ENCODE assay signal across 18 cellular contexts in the genomic region with DNA sequence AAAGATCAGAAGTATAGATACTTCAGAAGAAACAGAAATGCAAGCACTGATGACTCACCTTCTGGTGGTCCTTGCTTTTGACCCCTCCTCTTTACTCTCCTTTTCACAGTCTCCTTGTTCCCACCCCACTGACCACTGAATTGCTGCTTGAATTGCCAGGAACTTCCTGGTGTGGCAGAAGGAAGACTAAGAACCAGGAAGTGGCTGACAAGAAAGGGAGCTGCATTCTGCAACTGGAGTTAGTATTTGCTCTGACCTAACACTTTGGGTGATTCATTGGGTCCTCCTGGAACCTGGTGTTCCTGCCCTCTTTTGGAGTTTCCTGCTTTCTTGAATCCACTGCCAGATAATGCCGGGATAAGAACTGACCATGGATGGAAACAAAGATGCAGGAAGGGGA. TPM values are rescaled to one million over a fixed set of nuclear protein-coding genes. Genes with fewer than 3 reads are reported as not detected.
A peak's percentile ranks its signal among the peaks of the same experiment; 100 is the strongest.
DNase-seq lines count a peak whose midpoint lies in the region; ATAC-seq, FAIRE-seq and TF ChIP-seq lines count a peak whose summit lies in the region.
"Had no signal": no experiment of that assay in that cellular context is flagged by ENCODE, and none has a peak within 500 bp of the region (broad histone marks: within the 10 kb centered on the region; RNA-seq: fewer than 3 reads in every experiment).

No MANE protein-coding gene starts in this region.

- intact Hi-C loops in Calu3 (cut with micrococcal nuclease; ENCODE audit: unreplicated experiment) (no loop called here), mucosa of descending colon (cut with DNase I, micrococcal nuclease) (no loop called here)

- CTCF ChIA-PET in Calu3 (lab: Charles Lee): interaction anchor here (0.7 to 1.1 kb wide), 3 partner anchors 20 to 127 kb away, joined by 3 to 5 read pairs (median 4); no protein-coding TSS in a partner anchor

- no peaks in the 10 kb centered on the region for H3K27me3 ChIP-seq in bronchial epithelial cell (ENCODE audit: control insufficient read depth, insufficient read depth, low read length)
- H3K27me3 ChIP-seq: suprapubic skin had no signal

- H3K4me1 Mint-ChIP-seq in Calu3 (ENCODE audit: low read depth, unreplicated experiment): peaks cover 9% of the 10 kb centered on the region
- H3K4me1 Mint-ChIP-seq: activated B cell treated with CpG ODN at 0.5 μM for 24 hours had no signal

- no peak overlapping the region for H3K4me3 Mint-ChIP-seq in Calu3 (ENCODE audit: low read depth, unreplicated experiment)
- H3K4me3 Mint-ChIP-seq: activated B cell treated with CpG ODN at 0.5 μM for 24 hours; activated naive CD4-positive, alpha-beta T cell treated with anti-CD3 and anti-CD28 coated beads for 36 hours had no signal

- ATAC-seq in mucosa of descending colon (peak; percentile 96), HG02571 (IDR thresholded peaks at IDR 0.05; ENCODE audit: unreplicated experiment) (no peak), GM19455 (IDR thresholded peaks at IDR 0.05; ENCODE audit: unreplicated experiment) (no peak), HG02588 (IDR thresholded peaks at IDR 0.05; ENCODE audit: unreplicated experiment) (no peak)

- H3K4me3 ChIP-seq in bronchial epithelial cell (ENCODE audit: low read depth, low read length) (no peak overlapping the region), mucosa of descending colon (no peak overlapping the region)
- H3K4me3 ChIP-seq: suprapubic skin had no signal

- no peak for FAIRE-seq in bronchial epithelial cell (lab: Jason Lieb, UNC)
- FAIRE-seq: islet of Langerhans had no signal

- no peaks in the 10 kb centered on the region for H3K36me3 Mint-ChIP-seq in Calu3 (ENCODE audit: insufficient read depth, unreplicated experiment)

- peaks cover 14% of the 10 kb centered on the region for H3K9me3 ChIP-seq in mucosa of descending colon
- H3K9me3 ChIP-seq: suprapubic skin had no signal

- peaks cover 24% of the 10 kb centered on the region for H3K27me3 Mint-ChIP-seq in Calu3 (ENCODE audit: unreplicated experiment)
- H3K27me3 Mint-ChIP-seq: activated B cell treated with CpG ODN at 0.5 μM for 24 hours had no signal

- H3K9me3 Mint-ChIP-seq in Calu3 (ENCODE audit: low read depth, unreplicated experiment): peaks cover 11% of the 10 kb centered on the region

- H3K27ac Mint-ChIP-seq in Calu3 (ENCODE audit: unreplicated experiment): peak overlapping the region; percentile 65
- H3K27ac Mint-ChIP-seq: activated B cell treated with CpG ODN at 0.5 μM for 24 hours; activated naive CD4-positive, alpha-beta T cell treated with anti-CD3 and anti-CD28 coated beads for 36 hours had no signal

- H3K4me1 ChIP-seq in mucosa of descending colon (ENCODE audit: low read depth): no peaks in the 10 kb centered on the region
- H3K4me1 ChIP-seq: parathyroid adenoma, suprapubic skin had no signal

- DNase-seq in Calu3 (peak; percentile 48), HT1080 (ENCODE audit: low read depth) (peak; percentile 73), bronchial epithelial cell (ENCODE audit: low read depth) (peak; percentile 80), mucosa of descending colon (peak in 1 of 3 donors; percentile 18), NCI-H345 (lab: John Stamatoyannopoulos, UW) (no peak)
- DNase-seq: activated B cell treated with CpG ODN at 0.5 μM for 24 hours; activated naive CD4-positive, alpha-beta T cell treated with anti-CD3 and anti-CD28 coated beads for 36 hours; C1 segment of cervical spinal cord; glutamatergic neuron; NCI-H1092; NCI-H2171 treated with DMSO at 0.1 percent for 48 hours; stimulated activated CD4-positive, alpha-beta T cell treated with anti-CD3 and anti-CD28 coated beads, Interleukin-15, amount 100 ng/mL, for 24 hours had no signal

- TF ChIP-seq CTCF in Calu3 (IDR thresholded peaks at IDR 0.05; ENCODE audit: unreplicated experiment): no peak
- no peak for TF ChIP-seq CTCF in bronchial epithelial cell (IDR thresholded peaks at IDR 0.05; ENCODE audit: insufficient read depth, low read length, severe bottlenecking)
- TF ChIP-seq CTCF in mucosa of descending colon (IDR thresholded peaks at IDR 0.05): no peak

- no TSS peak for BruUV-seq in Calu3 (replicated peaks; lab: Mats Ljungman, UMichigan)

- H3K36me3 ChIP-seq in bronchial epithelial cell (ENCODE audit: control insufficient read depth, insufficient read depth, low read length) (no peaks in the 10 kb centered on the region), mucosa of descending colon (ENCODE audit: low read depth) (no peaks in the 10 kb centered on the region)

RNA-seq across cellular contexts. Expression of gene KY, which starts 23.0 kb away (rescaled TPM):
- 0.15 TPM in 1 of 2 replicates, not detected in the other for total RNA-seq in Calu3 (2022)
- total RNA-seq in HT1080 (2014; rRNA removed; shearing (Covaris generic)): not detected in 2 replicates
- not detected in 2 replicates for polyA plus RNA-seq in HT1080 (2015; cell fraction: cytosol; rRNA removed)
- not detected in 2 replicates for polyA plus RNA-seq in HT1080 (2015; cell fraction: nucleus; rRNA removed)
- not detected in 2 replicates for total RNA-seq in bronchial epithelial cell
- 1 to 10 TPM in 1 of 3 donors, under 1 TPM in 2; 0.14 to 3.7 (median 0.14) TPM for total RNA-seq in mucosa of descending colon
- total RNA-seq: activated B cell treated with CpG ODN at 0.5 μM for 24 hours; activated naive CD4-positive, alpha-beta T cell treated with anti-CD3 and anti-CD28 coated beads for 36 hours had no signal
